Comparison of ENCODE assay signal across 1 cellular context in the genomic region with DNA sequence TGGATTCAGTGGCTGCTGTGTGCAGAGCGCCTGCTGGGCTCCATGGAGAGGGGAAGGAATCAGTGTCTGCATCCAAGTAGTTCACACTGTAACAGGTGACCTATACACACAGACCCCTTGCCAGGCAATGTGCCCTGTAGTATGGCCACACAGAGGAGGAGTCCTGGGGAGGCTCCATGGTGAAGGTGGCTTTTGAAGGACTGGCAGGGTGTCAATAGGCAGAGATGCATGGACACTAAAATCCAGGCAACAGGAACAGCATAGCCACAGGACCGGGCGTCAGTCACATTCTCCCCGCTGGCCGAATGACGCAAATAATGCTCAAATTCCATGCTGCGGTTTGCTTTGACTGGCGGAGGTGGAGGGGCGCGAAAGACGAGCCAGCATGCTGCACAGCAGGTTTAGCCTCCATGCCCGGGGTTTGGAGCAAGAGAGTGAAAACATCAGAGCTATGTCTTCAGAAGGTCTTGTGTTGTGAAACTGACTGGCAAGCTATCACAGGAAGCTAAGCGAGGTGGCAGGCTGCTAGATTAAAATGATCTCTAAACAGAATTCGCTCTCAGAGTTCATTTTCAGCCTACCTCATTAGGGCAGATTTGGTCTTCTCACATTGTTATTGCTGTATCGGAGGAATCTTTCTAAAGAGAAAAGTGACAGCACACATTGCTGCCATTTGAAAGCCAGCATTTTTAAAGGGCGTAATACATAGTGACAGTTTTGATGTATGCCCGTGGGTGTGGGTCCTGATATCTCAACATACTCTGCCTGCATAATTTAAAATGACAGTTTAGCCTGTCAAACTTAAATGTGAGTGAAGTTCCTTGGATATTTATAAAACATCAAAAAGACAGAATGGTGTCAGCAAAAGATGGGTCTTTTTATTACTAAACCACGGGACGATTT.
TF ChIP-seq lines count a peak whose summit lies in the region.

No MANE protein-coding gene starts in this region.

TF ChIP-seq in HepG2, 621 proteins besides CTCF, POLR2A, EP300 and RAD21 (continued from another document and continues in another):
- peak; percentile 43; the same call in 1 of the 2 replicates for TF ChIP-seq ERF (CRISPR knock-in tag; IDR thresholded peaks at IDR 0.05)
- no peak for TF ChIP-seq ELF1 (CRISPR knock-in tag; IDR thresholded peaks at IDR 0.05)
- TF ChIP-seq, protein P1, sequence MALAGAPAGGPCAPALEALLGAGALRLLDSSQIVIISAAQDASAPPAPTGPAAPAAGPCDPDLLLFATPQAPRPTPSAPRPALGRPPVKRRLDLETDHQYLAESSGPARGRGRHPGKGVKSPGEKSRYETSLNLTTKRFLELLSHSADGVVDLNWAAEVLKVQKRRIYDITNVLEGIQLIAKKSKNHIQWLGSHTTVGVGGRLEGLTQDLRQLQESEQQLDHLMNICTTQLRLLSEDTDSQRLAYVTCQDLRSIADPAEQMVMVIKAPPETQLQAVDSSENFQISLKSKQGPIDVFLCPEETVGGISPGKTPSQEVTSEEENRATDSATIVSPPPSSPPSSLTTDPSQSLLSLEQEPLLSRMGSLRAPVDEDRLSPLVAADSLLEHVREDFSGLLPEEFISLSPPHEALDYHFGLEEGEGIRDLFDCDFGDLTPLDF (CRISPR knock-in tag; IDR thresholded peaks at IDR 0.05): no peak
- TF ChIP-seq KLF13 (CRISPR knock-in tag; IDR thresholded peaks at IDR 0.05): no peak
- no peak for TF ChIP-seq JUNB (CRISPR knock-in tag; IDR thresholded peaks at IDR 0.05; ENCODE audit: borderline replicate concordance)
- TF ChIP-seq, protein P2, sequence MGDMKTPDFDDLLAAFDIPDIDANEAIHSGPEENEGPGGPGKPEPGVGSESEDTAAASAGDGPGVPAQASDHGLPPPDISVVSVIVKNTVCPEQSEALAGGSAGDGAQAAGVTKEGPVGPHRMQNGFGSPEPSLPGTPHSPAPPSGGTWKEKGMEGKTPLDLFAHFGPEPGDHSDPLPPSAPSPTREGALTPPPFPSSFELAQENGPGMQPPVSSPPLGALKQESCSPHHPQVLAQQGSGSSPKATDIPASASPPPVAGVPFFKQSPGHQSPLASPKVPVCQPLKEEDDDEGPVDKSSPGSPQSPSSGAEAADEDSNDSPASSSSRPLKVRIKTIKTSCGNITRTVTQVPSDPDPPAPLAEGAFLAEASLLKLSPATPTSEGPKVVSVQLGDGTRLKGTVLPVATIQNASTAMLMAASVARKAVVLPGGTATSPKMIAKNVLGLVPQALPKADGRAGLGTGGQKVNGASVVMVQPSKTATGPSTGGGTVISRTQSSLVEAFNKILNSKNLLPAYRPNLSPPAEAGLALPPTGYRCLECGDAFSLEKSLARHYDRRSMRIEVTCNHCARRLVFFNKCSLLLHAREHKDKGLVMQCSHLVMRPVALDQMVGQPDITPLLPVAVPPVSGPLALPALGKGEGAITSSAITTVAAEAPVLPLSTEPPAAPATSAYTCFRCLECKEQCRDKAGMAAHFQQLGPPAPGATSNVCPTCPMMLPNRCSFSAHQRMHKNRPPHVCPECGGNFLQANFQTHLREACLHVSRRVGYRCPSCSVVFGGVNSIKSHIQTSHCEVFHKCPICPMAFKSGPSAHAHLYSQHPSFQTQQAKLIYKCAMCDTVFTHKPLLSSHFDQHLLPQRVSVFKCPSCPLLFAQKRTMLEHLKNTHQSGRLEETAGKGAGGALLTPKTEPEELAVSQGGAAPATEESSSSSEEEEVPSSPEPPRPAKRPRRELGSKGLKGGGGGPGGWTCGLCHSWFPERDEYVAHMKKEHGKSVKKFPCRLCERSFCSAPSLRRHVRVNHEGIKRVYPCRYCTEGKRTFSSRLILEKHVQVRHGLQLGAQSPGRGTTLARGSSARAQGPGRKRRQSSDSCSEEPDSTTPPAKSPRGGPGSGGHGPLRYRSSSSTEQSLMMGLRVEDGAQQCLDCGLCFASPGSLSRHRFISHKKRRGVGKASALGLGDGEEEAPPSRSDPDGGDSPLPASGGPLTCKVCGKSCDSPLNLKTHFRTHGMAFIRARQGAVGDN (CRISPR knock-in tag; IDR thresholded peaks at IDR 0.05): peak; percentile 86
- no peak for TF ChIP-seq HCFC1 (IDR thresholded peaks at IDR 0.05; ENCODE audit: low read depth, low read length)
- no peak for TF ChIP-seq ZNF331 (CRISPR knock-in tag; IDR thresholded peaks at IDR 0.05)
- 0 out of 2 replicates have a peak, but pooled peaks have one; percentile 72 for TF ChIP-seq TSC22D2 (CRISPR knock-in tag; IDR thresholded peaks at IDR 0.05; ENCODE audit: borderline replicate concordance)
- TF ChIP-seq ETV5 (CRISPR knock-in tag; IDR thresholded peaks at IDR 0.05; ENCODE audit: borderline replicate concordance): no peak
- no peak for TF ChIP-seq ARHGAP35 (CRISPR knock-in tag; IDR thresholded peaks at IDR 0.05; ENCODE audit: borderline replicate concordance)
- TF ChIP-seq FOXK2 (IDR thresholded peaks at IDR 0.05): 0 out of 2 replicates have a peak, but pooled peaks have one; percentile 9
- no peak for TF ChIP-seq MYNN (CRISPR knock-in tag; IDR thresholded peaks at IDR 0.05; ENCODE audit: low read depth)
- TF ChIP-seq, protein P3, sequence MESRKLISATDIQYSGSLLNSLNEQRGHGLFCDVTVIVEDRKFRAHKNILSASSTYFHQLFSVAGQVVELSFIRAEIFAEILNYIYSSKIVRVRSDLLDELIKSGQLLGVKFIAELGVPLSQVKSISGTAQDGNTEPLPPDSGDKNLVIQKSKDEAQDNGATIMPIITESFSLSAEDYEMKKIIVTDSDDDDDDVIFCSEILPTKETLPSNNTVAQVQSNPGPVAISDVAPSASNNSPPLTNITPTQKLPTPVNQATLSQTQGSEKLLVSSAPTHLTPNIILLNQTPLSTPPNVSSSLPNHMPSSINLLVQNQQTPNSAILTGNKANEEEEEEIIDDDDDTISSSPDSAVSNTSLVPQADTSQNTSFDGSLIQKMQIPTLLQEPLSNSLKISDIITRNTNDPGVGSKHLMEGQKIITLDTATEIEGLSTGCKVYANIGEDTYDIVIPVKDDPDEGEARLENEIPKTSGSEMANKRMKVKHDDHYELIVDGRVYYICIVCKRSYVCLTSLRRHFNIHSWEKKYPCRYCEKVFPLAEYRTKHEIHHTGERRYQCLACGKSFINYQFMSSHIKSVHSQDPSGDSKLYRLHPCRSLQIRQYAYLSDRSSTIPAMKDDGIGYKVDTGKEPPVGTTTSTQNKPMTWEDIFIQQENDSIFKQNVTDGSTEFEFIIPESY (CRISPR knock-in tag; IDR thresholded peaks at IDR 0.05): no peak
- TF ChIP-seq, protein P4, sequence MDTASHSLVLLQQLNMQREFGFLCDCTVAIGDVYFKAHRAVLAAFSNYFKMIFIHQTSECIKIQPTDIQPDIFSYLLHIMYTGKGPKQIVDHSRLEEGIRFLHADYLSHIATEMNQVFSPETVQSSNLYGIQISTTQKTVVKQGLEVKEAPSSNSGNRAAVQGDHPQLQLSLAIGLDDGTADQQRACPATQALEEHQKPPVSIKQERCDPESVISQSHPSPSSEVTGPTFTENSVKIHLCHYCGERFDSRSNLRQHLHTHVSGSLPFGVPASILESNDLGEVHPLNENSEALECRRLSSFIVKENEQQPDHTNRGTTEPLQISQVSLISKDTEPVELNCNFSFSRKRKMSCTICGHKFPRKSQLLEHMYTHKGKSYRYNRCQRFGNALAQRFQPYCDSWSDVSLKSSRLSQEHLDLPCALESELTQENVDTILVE (CRISPR knock-in tag; IDR thresholded peaks at IDR 0.05): peak; percentile 30; the same call in 1 of the 2 replicates
- TF ChIP-seq PAX8 (CRISPR knock-in tag; IDR thresholded peaks at IDR 0.05; ENCODE audit: borderline replicate concordance): no peak
- TF ChIP-seq ZNF746 (CRISPR knock-in tag; IDR thresholded peaks at IDR 0.05): no peak
- TF ChIP-seq SUZ12 (IDR thresholded peaks at IDR 0.05; ENCODE audit: low read depth, low read length): no peak
- TF ChIP-seq, protein P5, sequence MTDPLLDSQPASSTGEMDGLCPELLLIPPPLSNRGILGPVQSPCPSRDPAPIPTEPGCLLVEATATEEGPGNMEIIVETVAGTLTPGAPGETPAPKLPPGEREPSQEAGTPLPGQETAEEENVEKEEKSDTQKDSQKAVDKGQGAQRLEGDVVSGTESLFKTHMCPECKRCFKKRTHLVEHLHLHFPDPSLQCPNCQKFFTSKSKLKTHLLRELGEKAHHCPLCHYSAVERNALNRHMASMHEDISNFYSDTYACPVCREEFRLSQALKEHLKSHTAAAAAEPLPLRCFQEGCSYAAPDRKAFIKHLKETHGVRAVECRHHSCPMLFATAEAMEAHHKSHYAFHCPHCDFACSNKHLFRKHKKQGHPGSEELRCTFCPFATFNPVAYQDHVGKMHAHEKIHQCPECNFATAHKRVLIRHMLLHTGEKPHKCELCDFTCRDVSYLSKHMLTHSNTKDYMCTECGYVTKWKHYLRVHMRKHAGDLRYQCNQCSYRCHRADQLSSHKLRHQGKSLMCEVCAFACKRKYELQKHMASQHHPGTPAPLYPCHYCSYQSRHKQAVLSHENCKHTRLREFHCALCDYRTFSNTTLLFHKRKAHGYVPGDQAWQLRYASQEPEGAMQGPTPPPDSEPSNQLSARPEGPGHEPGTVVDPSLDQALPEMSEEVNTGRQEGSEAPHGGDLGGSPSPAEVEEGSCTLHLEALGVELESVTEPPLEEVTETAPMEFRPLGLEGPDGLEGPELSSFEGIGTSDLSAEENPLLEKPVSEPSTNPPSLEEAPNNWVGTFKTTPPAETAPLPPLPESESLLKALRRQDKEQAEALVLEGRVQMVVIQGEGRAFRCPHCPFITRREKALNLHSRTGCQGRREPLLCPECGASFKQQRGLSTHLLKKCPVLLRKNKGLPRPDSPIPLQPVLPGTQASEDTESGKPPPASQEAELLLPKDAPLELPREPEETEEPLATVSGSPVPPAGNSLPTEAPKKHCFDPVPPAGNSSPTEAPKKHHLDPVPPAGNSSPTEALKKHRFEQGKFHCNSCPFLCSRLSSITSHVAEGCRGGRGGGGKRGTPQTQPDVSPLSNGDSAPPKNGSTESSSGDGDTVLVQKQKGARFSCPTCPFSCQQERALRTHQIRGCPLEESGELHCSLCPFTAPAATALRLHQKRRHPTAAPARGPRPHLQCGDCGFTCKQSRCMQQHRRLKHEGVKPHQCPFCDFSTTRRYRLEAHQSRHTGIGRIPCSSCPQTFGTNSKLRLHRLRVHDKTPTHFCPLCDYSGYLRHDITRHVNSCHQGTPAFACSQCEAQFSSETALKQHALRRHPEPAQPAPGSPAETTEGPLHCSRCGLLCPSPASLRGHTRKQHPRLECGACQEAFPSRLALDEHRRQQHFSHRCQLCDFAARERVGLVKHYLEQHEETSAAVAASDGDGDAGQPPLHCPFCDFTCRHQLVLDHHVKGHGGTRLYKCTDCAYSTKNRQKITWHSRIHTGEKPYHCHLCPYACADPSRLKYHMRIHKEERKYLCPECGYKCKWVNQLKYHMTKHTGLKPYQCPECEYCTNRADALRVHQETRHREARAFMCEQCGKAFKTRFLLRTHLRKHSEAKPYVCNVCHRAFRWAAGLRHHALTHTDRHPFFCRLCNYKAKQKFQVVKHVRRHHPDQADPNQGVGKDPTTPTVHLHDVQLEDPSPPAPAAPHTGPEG (CRISPR knock-in tag; IDR thresholded peaks at IDR 0.05): no peak
- TF ChIP-seq, protein P6, sequence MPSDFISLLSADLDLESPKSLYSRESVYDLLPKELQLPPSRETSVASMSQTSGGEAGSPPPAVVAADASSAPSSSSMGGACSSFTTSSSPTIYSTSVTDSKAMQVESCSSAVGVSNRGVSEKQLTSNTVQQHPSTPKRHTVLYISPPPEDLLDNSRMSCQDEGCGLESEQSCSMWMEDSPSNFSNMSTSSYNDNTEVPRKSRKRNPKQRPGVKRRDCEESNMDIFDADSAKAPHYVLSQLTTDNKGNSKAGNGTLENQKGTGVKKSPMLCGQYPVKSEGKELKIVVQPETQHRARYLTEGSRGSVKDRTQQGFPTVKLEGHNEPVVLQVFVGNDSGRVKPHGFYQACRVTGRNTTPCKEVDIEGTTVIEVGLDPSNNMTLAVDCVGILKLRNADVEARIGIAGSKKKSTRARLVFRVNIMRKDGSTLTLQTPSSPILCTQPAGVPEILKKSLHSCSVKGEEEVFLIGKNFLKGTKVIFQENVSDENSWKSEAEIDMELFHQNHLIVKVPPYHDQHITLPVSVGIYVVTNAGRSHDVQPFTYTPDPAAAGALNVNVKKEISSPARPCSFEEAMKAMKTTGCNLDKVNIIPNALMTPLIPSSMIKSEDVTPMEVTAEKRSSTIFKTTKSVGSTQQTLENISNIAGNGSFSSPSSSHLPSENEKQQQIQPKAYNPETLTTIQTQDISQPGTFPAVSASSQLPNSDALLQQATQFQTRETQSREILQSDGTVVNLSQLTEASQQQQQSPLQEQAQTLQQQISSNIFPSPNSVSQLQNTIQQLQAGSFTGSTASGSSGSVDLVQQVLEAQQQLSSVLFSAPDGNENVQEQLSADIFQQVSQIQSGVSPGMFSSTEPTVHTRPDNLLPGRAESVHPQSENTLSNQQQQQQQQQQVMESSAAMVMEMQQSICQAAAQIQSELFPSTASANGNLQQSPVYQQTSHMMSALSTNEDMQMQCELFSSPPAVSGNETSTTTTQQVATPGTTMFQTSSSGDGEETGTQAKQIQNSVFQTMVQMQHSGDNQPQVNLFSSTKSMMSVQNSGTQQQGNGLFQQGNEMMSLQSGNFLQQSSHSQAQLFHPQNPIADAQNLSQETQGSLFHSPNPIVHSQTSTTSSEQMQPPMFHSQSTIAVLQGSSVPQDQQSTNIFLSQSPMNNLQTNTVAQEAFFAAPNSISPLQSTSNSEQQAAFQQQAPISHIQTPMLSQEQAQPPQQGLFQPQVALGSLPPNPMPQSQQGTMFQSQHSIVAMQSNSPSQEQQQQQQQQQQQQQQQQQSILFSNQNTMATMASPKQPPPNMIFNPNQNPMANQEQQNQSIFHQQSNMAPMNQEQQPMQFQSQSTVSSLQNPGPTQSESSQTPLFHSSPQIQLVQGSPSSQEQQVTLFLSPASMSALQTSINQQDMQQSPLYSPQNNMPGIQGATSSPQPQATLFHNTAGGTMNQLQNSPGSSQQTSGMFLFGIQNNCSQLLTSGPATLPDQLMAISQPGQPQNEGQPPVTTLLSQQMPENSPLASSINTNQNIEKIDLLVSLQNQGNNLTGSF (CRISPR knock-in tag; IDR thresholded peaks at IDR 0.05): no peak
- TF ChIP-seq, protein P7, sequence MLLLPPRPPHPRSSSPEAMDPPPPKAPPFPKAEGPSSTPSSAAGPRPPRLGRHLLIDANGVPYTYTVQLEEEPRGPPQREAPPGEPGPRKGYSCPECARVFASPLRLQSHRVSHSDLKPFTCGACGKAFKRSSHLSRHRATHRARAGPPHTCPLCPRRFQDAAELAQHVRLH (CRISPR knock-in tag; IDR thresholded peaks at IDR 0.05; ENCODE audit: borderline replicate concordance, low read depth): no peak
- TF ChIP-seq, protein P8, sequence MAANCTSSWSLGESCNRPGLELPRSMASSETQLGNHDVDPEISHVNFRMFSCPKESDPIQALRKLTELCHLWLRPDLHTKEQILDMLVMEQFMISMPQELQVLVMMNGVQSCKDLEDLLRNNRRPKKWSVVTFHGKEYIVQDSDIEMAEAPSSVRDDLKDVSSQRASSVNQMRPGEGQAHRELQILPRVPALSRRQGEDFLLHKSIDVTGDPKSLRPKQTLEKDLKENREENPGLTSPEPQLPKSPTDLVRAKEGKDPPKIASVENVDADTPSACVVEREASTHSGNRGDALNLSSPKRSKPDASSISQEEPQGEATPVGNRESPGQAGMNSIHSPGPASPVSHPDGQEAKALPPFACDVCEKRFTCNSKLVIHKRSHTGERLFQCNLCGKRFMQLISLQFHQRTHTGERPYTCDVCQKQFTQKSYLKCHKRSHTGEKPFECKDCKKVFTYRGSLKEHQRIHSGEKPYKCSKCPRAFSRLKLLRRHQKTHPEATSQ (CRISPR knock-in tag; IDR thresholded peaks at IDR 0.05; ENCODE audit: borderline replicate concordance): no peak
- TF ChIP-seq BORCS8-MEF2B (CRISPR knock-in tag; IDR thresholded peaks at IDR 0.05): 0 out of 2 replicates have a peak, but pooled peaks have one; percentile 20
- no peak for TF ChIP-seq ZNF468 (CRISPR knock-in tag; IDR thresholded peaks at IDR 0.05)
